ENCODE assay signal across 33 cellular contexts in genomic region chr5:92070786-92071185, GRCh38.
"Had no signal": no experiment of that assay in that cellular context is flagged by ENCODE, and none has a peak within 500 bp of the region (broad histone marks: within the 10 kb centered on the region; RNA-seq: fewer than 3 reads in every experiment).

No MANE protein-coding gene starts in this region.

- H3K27me3 Mint-ChIP-seq: activated CD4-positive, alpha-beta memory T cell treated with anti-CD3 and anti-CD28 coated beads, Interleukin-2, amount 10 ng/mL, durations not matched to agents 7 days and 5 days; activated CD4-positive, alpha-beta T cell treated with anti-CD3 and anti-CD28 coated beads, Interleukin-2, amount 10 ng/mL, durations not matched to agents 7 days and 5 days; activated naive CD8-positive, alpha-beta T cell; activated T-cell treated with anti-CD3 and anti-CD28 coated beads, Interleukin-2, amount 50 U/mL, for 24 hours; effector memory CD8-positive, alpha-beta T cell; T-helper 17 cell had no signal

- H3K4me1 ChIP-seq: body of pancreas, esophagus muscularis mucosa, gastroesophageal sphincter, heart right ventricle had no signal

- H3K4me3 ChIP-seq: body of pancreas, esophagus muscularis mucosa, gastroesophageal sphincter, heart right ventricle, hepatocyte had no signal

- H3K36me3 Mint-ChIP-seq: activated naive CD8-positive, alpha-beta T cell had no signal

- FAIRE-seq: colon, TTC549 had no signal

- H3K9me3 Mint-ChIP-seq: activated CD4-positive, alpha-beta T cell treated with anti-CD3 and anti-CD28 coated beads, Interleukin-2, amount 10 ng/mL, durations not matched to agents 7 days and 5 days had no signal

- H3K27ac ChIP-seq: body of pancreas, esophagus muscularis mucosa, gastroesophageal sphincter, heart right ventricle, hepatocyte, VCaP had no signal

- DNase-seq: activated CD4-positive, alpha-beta memory T cell treated with anti-CD3 and anti-CD28 coated beads, Interleukin-2, amount 10 ng/mL, durations not matched to agents 7 days and 5 days; activated CD4-positive, alpha-beta T cell treated with anti-CD3 and anti-CD28 coated beads for 1 hour; activated CD4-positive, alpha-beta T cell treated with anti-CD3 and anti-CD28 coated beads for 4 hours; activated CD4-positive, alpha-beta T cell treated with anti-CD3 and anti-CD28 coated beads, Interleukin-2, amount 10 ng/mL, durations not matched to agents 7 days and 5 days; activated CD4-positive, alpha-beta T cell treated with anti-CD3 and anti-CD28 coated beads, Interleukin-2, amount 50 U/mL, for 4 hours; activated CD8-positive, alpha-beta memory T cell treated with anti-CD3 and anti-CD28 coated beads, Interleukin-2, amount 50 U/mL, for 48 hours; activated gamma-delta T cell; activated naive CD4-positive, alpha-beta T cell; activated naive CD4-positive, alpha-beta T cell treated with anti-CD3 and anti-CD28 coated beads, Interleukin-2, amount 50 U/mL, for 16 hours; activated T-cell treated with anti-CD3 and anti-CD28 coated beads for 4 hours; activated T-cell treated with anti-CD3 and anti-CD28 coated beads, Interleukin-2, amount 50 U/mL, for 24 hours; activated T-cell treated with anti-CD3 and anti-CD28 coated beads, Interleukin-2, amount 50 U/mL, for 72 hours; amniotic stem cell; aorta; body of pancreas; caudate nucleus; cortex of kidney; dermis blood vessel endothelial cell; effector CD4-positive, alpha-beta T cell; effector memory CD8-positive, alpha-beta T cell; erythroblast; foreskin melanocyte; heart right ventricle; T-helper 1 cell; T-helper 17 cell had no signal

- H3K9me3 ChIP-seq: esophagus muscularis mucosa, gastroesophageal sphincter had no signal

- H3K27me3 ChIP-seq: body of pancreas, esophagus muscularis mucosa, gastroesophageal sphincter, heart right ventricle, hepatocyte had no signal

- H3K36me3 ChIP-seq: esophagus muscularis mucosa, gastroesophageal sphincter, heart right ventricle had no signal

- H3K4me3 Mint-ChIP-seq: activated CD4-positive, alpha-beta memory T cell treated with anti-CD3 and anti-CD28 coated beads, Interleukin-2, amount 10 ng/mL, durations not matched to agents 7 days and 5 days; activated CD4-positive, alpha-beta T cell treated with anti-CD3 and anti-CD28 coated beads, Interleukin-2, amount 10 ng/mL, durations not matched to agents 7 days and 5 days; activated naive CD8-positive, alpha-beta T cell; activated T-cell treated with anti-CD3 and anti-CD28 coated beads, Interleukin-2, amount 50 U/mL, for 24 hours; activated T-cell treated with anti-CD3 and anti-CD28 coated beads, Interleukin-2, amount 50 U/mL, for 72 hours; effector memory CD8-positive, alpha-beta T cell; T-helper 17 cell; WTC11 had no signal

- H3K27ac Mint-ChIP-seq: activated CD4-positive, alpha-beta memory T cell treated with anti-CD3 and anti-CD28 coated beads, Interleukin-2, amount 10 ng/mL, durations not matched to agents 7 days and 5 days; activated CD4-positive, alpha-beta T cell treated with anti-CD3 and anti-CD28 coated beads, Interleukin-2, amount 10 ng/mL, durations not matched to agents 7 days and 5 days; activated naive CD8-positive, alpha-beta T cell; activated T-cell treated with anti-CD3 and anti-CD28 coated beads, Interleukin-2, amount 50 U/mL, for 24 hours; activated T-cell treated with anti-CD3 and anti-CD28 coated beads, Interleukin-2, amount 50 U/mL, for 72 hours; effector memory CD8-positive, alpha-beta T cell; T-helper 17 cell; WTC11 had no signal

- H3K4me1 Mint-ChIP-seq: activated CD4-positive, alpha-beta memory T cell treated with anti-CD3 and anti-CD28 coated beads, Interleukin-2, amount 10 ng/mL, durations not matched to agents 7 days and 5 days; activated CD4-positive, alpha-beta T cell treated with anti-CD3 and anti-CD28 coated beads, Interleukin-2, amount 10 ng/mL, durations not matched to agents 7 days and 5 days; T-helper 17 cell had no signal
